ENCODE assay signal across 23 cellular contexts in genomic region chr2:159052157-159052561, GRCh38.
DNase-seq lines count a peak whose midpoint lies in the region; ATAC-seq, FAIRE-seq and TF ChIP-seq lines count a peak whose summit lies in the region.
"Had no signal": no experiment of that assay in that cellular context is flagged by ENCODE, and none has a peak within 500 bp of the region (broad histone marks: within the 10 kb centered on the region; RNA-seq: fewer than 3 reads in every experiment).

No MANE protein-coding gene starts in this region.

- DNase-seq in OCI-M1 (lab: John Stamatoyannopoulos, UW) (peak; percentile 65), endothelial cell of umbilical vein (ENCODE audit: low read depth, low spot score) (no peak), nephron progenitor cell (no peak), aorta (no peak), globus pallidus (ENCODE audit: low spot score) (no peak), Right ventricle myocardium superior (no peak), SKM-1 treated with dmso at 0.1 percent for 144 hours (lab: John Stamatoyannopoulos, UW; ENCODE audit: unreplicated experiment) (no peak)
- DNase-seq: activated CD4-positive, alpha-beta T cell treated with anti-CD3 and anti-CD28 coated beads for 36 hours; activated naive CD4-positive, alpha-beta T cell treated with anti-CD3 and anti-CD28 coated beads, Interleukin-2, amount 10 ng/mL, durations not matched to agents 7 days and 5 days; activated T-cell treated with anti-CD3 and anti-CD28 coated beads, Interleukin-2, amount 50 U/mL, for 72 hours; anterior cingulate cortex; DMS79; gastrocnemius medialis; mammary epithelial cell; naive thymus-derived CD8-positive, alpha-beta T cell; NCI-H1092 treated with DMSO at 0.1 percent for 48 hours; NCI-H2029; NCI-H226; NCI-H774; ovary; T-cell had no signal

- no peaks in the 10 kb centered on the region for H4K20me1 ChIP-seq in endothelial cell of umbilical vein (replicated peaks; ENCODE audit: control insufficient read depth, extremely low read depth, insufficient read depth, low read length)

- no peaks in the 10 kb centered on the region for H3K9me1 ChIP-seq in endothelial cell of umbilical vein (replicated peaks; ENCODE audit: control insufficient read depth, extremely low read depth, insufficient read depth, low read length)

- dilution Hi-C loops in endothelial cell of umbilical vein (cut with MboI; ENCODE audit: extremely low pct_ligation_motif_present, low sequenced_read_pairs) = no loop called here

- H3K36me3 ChIP-seq in endothelial cell of umbilical vein (ENCODE audit: control insufficient read depth in 2 of 2, extremely low read depth in 1 of 2, insufficient read depth in 2 of 2, low read length in 2 of 2) (peaks cover 0 to 3% of the 10 kb centered on the region in 2 experiments), aorta (ENCODE audit: control insufficient read depth in 1 of 2, insufficient read depth in 2 of 2, low read length in 1 of 2) (no peaks in the 10 kb centered on the region)
- H3K36me3 ChIP-seq: gastrocnemius medialis, ovary had no signal

- H3K4me3 Mint-ChIP-seq in nephron progenitor cell = no peak overlapping the region
- H3K4me3 Mint-ChIP-seq: activated CD4-positive, alpha-beta T cell treated with anti-CD3 and anti-CD28 coated beads for 36 hours; activated naive CD4-positive, alpha-beta T cell treated with anti-CD3 and anti-CD28 coated beads, Interleukin-2, amount 10 ng/mL, durations not matched to agents 7 days and 5 days; activated T-cell treated with anti-CD3 and anti-CD28 coated beads, Interleukin-2, amount 50 U/mL, for 72 hours; naive thymus-derived CD8-positive, alpha-beta T cell; T-cell had no signal

- H3K9me3 ChIP-seq in endothelial cell of umbilical vein (replicated peaks; ENCODE audit: control insufficient read depth, insufficient read depth, low read length) (no peaks in the 10 kb centered on the region), aorta (ENCODE audit: control insufficient read depth, low read length) (no peaks in the 10 kb centered on the region)
- H3K9me3 ChIP-seq: gastrocnemius medialis, ovary had no signal

- peak overlapping the region; percentile 31 for H3K27ac Mint-ChIP-seq in nephron progenitor cell
- H3K27ac Mint-ChIP-seq: activated CD4-positive, alpha-beta T cell treated with anti-CD3 and anti-CD28 coated beads for 36 hours; activated naive CD4-positive, alpha-beta T cell treated with anti-CD3 and anti-CD28 coated beads, Interleukin-2, amount 10 ng/mL, durations not matched to agents 7 days and 5 days; activated T-cell treated with anti-CD3 and anti-CD28 coated beads, Interleukin-2, amount 50 U/mL, for 72 hours; naive thymus-derived CD8-positive, alpha-beta T cell; T-cell had no signal

- H3K27me3 ChIP-seq in endothelial cell of umbilical vein (ENCODE audit: control insufficient read depth in 2 of 2, insufficient read depth in 2 of 2, low read length in 2 of 2) (no peaks in the 10 kb centered on the region), aorta (ENCODE audit: control insufficient read depth in 1 of 2, insufficient read depth in 2 of 2, low read length in 1 of 2) (no peaks in the 10 kb centered on the region)
- H3K27me3 ChIP-seq: gastrocnemius medialis, ovary had no signal

- FAIRE-seq in endothelial cell of umbilical vein (lab: Jason Lieb, UNC) = no peak
- FAIRE-seq: GM12878, TTC549 had no signal

- H3K4me1 ChIP-seq in endothelial cell of umbilical vein (ENCODE audit: control insufficient read depth, extremely low read depth, insufficient read depth, low read length) (peaks cover 24% of the 10 kb centered on the region), aorta (ENCODE audit: control insufficient read depth in 1 of 2, insufficient read depth in 2 of 2, low read length in 2 of 2) (peaks cover 2 to 16% of the 10 kb centered on the region in 2 donors)

- no peak overlapping the region for H3K4me2 ChIP-seq in endothelial cell of umbilical vein (ENCODE audit: insufficient read depth, low read length)

- ATAC-seq in aorta (ENCODE audit: low FRiP score) (no peak), Right ventricle myocardium superior (ENCODE audit: poor library complexity) (no peak)
- ATAC-seq: activated CD4-positive, alpha-beta T cell treated with anti-CD3 and anti-CD28 coated beads for 36 hours; activated T-cell treated with anti-CD3 and anti-CD28 coated beads, Interleukin-2, amount 50 U/mL, for 72 hours; GM12878; naive thymus-derived CD8-positive, alpha-beta T cell; T-cell had no signal

- no peak for TF ChIP-seq POLR2A in endothelial cell of umbilical vein (IDR thresholded peaks at IDR 0.05; ENCODE audit: low read depth, low read length)

- POLR2A ChIA-PET in endothelial cell of umbilical vein (lab: Charles Lee) = no interaction called here

- H3K4me1 Mint-ChIP-seq in nephron progenitor cell = peaks cover 77% of the 10 kb centered on the region
- H3K4me1 Mint-ChIP-seq: activated CD4-positive, alpha-beta T cell treated with anti-CD3 and anti-CD28 coated beads for 36 hours; activated naive CD4-positive, alpha-beta T cell treated with anti-CD3 and anti-CD28 coated beads, Interleukin-2, amount 10 ng/mL, durations not matched to agents 7 days and 5 days; naive thymus-derived CD8-positive, alpha-beta T cell; T-cell had no signal

- WGBS in aorta, 2 donors = 48 to 54% methylated on average over 5 of the region's 5 CpGs

- H3K4me3 ChIP-seq in endothelial cell of umbilical vein (replicated peaks in 1 of 3; ENCODE audit: insufficient read depth in 1 of 3, low read depth in 1 of 3, low read length in 3 of 3) (no peak overlapping the region), aorta (ENCODE audit: low read length in 2 of 2) (no peak overlapping the region)
- H3K4me3 ChIP-seq: gastrocnemius medialis, GM12878, ovary had no signal

- CTCF ChIA-PET in endothelial cell of umbilical vein (lab: Charles Lee) = interaction anchor here (1.4 to 4.5 kb wide), 2 partner anchors 12 to 66 kb away, joined by 6 to 23 read pairs; no protein-coding TSS in a partner anchor

- H3K36me3 Mint-ChIP-seq in nephron progenitor cell (ENCODE audit: low read depth) = peaks cover 35% of the 10 kb centered on the region
- H3K36me3 Mint-ChIP-seq: activated naive CD4-positive, alpha-beta T cell treated with anti-CD3 and anti-CD28 coated beads, Interleukin-2, amount 10 ng/mL, durations not matched to agents 7 days and 5 days; naive thymus-derived CD8-positive, alpha-beta T cell; T-cell had no signal

- no peak overlapping the region for H2AFZ ChIP-seq in endothelial cell of umbilical vein (ENCODE audit: low read depth, low read length)

- no peak for TF ChIP-seq CTCF in endothelial cell of umbilical vein (IDR thresholded peaks at IDR 0.05; ENCODE audit: extremely low read depth in 1 of 2, insufficient read depth in 1 of 2, low read depth in 1 of 2, low read length in 2 of 2)
- no peak for TF ChIP-seq CTCF in nephron progenitor cell (IDR thresholded peaks at IDR 0.05)

- BruUV-seq in endothelial cell of umbilical vein (replicated peaks; lab: Mats Ljungman, UMichigan) = no TSS peak

- no peak overlapping the region for H3K9ac ChIP-seq in endothelial cell of umbilical vein (replicated peaks; ENCODE audit: extremely low read depth, insufficient read depth, low read length)

- H3K27me3 Mint-ChIP-seq in nephron progenitor cell (ENCODE audit: low read depth, poor library complexity) = peaks cover 3% of the 10 kb centered on the region
- H3K27me3 Mint-ChIP-seq: activated naive CD4-positive, alpha-beta T cell treated with anti-CD3 and anti-CD28 coated beads, Interleukin-2, amount 10 ng/mL, durations not matched to agents 7 days and 5 days; T-cell had no signal

- H3K9me3 Mint-ChIP-seq in nephron progenitor cell = no peaks in the 10 kb centered on the region
- H3K9me3 Mint-ChIP-seq: activated naive CD4-positive, alpha-beta T cell treated with anti-CD3 and anti-CD28 coated beads, Interleukin-2, amount 10 ng/mL, durations not matched to agents 7 days and 5 days; activated T-cell treated with anti-CD3 and anti-CD28 coated beads, Interleukin-2, amount 50 U/mL, for 72 hours; naive thymus-derived CD8-positive, alpha-beta T cell; T-cell had no signal

- H3K27ac ChIP-seq in endothelial cell of umbilical vein (ENCODE audit: insufficient read depth, low read depth, low read length) = peak overlapping the region; percentile 49
- peak overlapping the region; percentile 32 to 62 for H3K27ac ChIP-seq in aorta (ENCODE audit: low read depth in 1 of 2, low read length in 2 of 2)
- H3K27ac ChIP-seq: gastrocnemius medialis, ovary had no signal

- intact Hi-C loops in endothelial cell of umbilical vein (cut with micrococcal nuclease) = loop anchor here (2.0 kb wide), 2 partner anchors 21 to 47 kb away; no protein-coding TSS in a partner anchor
- intact Hi-C loops in aorta (cut with DNase I) = no loop called here
- intact Hi-C loops in Right ventricle myocardium superior (cut with DNase I) = no loop called here

- peaks cover 81% of the 10 kb centered on the region for H3K79me2 ChIP-seq in endothelial cell of umbilical vein (ENCODE audit: control insufficient read depth, insufficient read depth, low read length)

TF ChIP-seq in endothelial cell of umbilical vein, 7 proteins besides CTCF, POLR2A, EP300 and RAD21:
- TF ChIP-seq FOS (IDR thresholded peaks at IDR 0.05; ENCODE audit: borderline replicate concordance, insufficient read depth, low read length) (no peak), MYC (IDR thresholded peaks at IDR 0.05; ENCODE audit: low read depth, low read length) (no peak), JUN (IDR thresholded peaks at IDR 0.05; ENCODE audit: borderline replicate concordance, insufficient read depth, insufficient read length, low read depth) (no peak), EZH2 (IDR thresholded peaks at IDR 0.05; ENCODE audit: borderline replicate concordance, low read depth, low read length, severe bottlenecking) (no peak), MAX (IDR thresholded peaks at IDR 0.05; ENCODE audit: insufficient read depth, insufficient read length) (no peak), GATA2 (IDR thresholded peaks at IDR 0.05; ENCODE audit: insufficient read depth, insufficient read length, low read depth, low read length) (no peak), POLR2AphosphoS5 (IDR thresholded peaks at IDR 0.05; ENCODE audit: insufficient read depth, low read depth, low read length) (no peak)
